In genomic region chr20:25057234-25058050, GRCh38 we compare ENCODE assay signal across 9 cellular contexts. TPM values are rescaled to one million over a fixed set of nuclear protein-coding genes. Genes with fewer than 3 reads are reported as not detected.
DNase-seq lines count a peak whose midpoint lies in the region; ATAC-seq and TF ChIP-seq lines count a peak whose summit lies in the region.
"Had no signal": no experiment of that assay in that cellular context is flagged by ENCODE, and none has a peak within 500 bp of the region (broad histone marks: within the 10 kb centered on the region; RNA-seq: fewer than 3 reads in every experiment).

No MANE protein-coding gene starts in this region.

- POLR2A ChIA-PET in Caco-2 (lab: Charles Lee): interaction anchor here (1.1 kb wide), 1 partner anchor 26 kb away, joined by 3 read pairs; no protein-coding TSS in a partner anchor

- H3F3A ChIP-seq in SU-DHL-6 (ENCODE audit: insufficient read depth): no peaks in the 10 kb centered on the region

- H3K36me3 ChIP-seq in Caco-2 (ENCODE audit: control insufficient read depth, insufficient read depth, low read length) (no peaks in the 10 kb centered on the region; the same call in 1 of the 2 replicates), SU-DHL-6 (ENCODE audit: low read length) (no peaks in the 10 kb centered on the region), rectal smooth muscle tissue (ENCODE audit: control insufficient read depth, insufficient read depth, low read length) (no peaks in the 10 kb centered on the region)

- H3K9ac ChIP-seq in SU-DHL-6 (ENCODE audit: low read length) (peak overlapping the region; percentile 13; the same call in 1 of the 2 replicates), rectal smooth muscle tissue (ENCODE audit: low read length) (peak overlapping the region; percentile 67)

- BruUV-seq in Caco-2 (replicated peaks; lab: Mats Ljungman, UMichigan): no TSS peak

- peak overlapping the region; percentile 80 for H3K27ac ChIP-seq in HL-60 (replicated peaks)
- no peak overlapping the region for H3K27ac ChIP-seq in SU-DHL-6 (ENCODE audit: low read depth, low read length)
- peak overlapping the region; percentile 90 for H3K27ac ChIP-seq in rectal smooth muscle tissue (ENCODE audit: low read depth, low read length)

- H3K4me1 Mint-ChIP-seq in Caco-2 (ENCODE audit: low read depth, unreplicated experiment): peaks cover 30% of the 10 kb centered on the region

- H3K27me3 ChIP-seq in Caco-2 (replicated peaks; ENCODE audit: control insufficient read depth, insufficient read depth, low read length) (no peaks in the 10 kb centered on the region), HL-60 (ENCODE audit: insufficient read depth, poor library complexity, severe bottlenecking) (no peaks in the 10 kb centered on the region), SU-DHL-6 (ENCODE audit: low read length) (no peaks in the 10 kb centered on the region; the same call in 1 of the 2 replicates), rectal smooth muscle tissue (ENCODE audit: control insufficient read depth, insufficient read depth, low read length) (no peaks in the 10 kb centered on the region)

- CTCF ChIA-PET in Caco-2 (lab: Charles Lee): interaction anchor here (1.5 to 1.6 kb wide), 2 partner anchors 8 to 64 kb away, joined by 3 to 4 read pairs; no protein-coding TSS in a partner anchor

- intact Hi-C loops in Caco-2 (cut with micrococcal nuclease; ENCODE audit: unreplicated experiment) (loop anchor here (1.0 kb wide), 1 partner anchor 40 kb away; no protein-coding TSS in a partner anchor), left ventricle myocardium superior (cut with micrococcal nuclease) (no loop called here)

- TF ChIP-seq CTCF in Caco-2 (IDR thresholded peaks at IDR 0.05; ENCODE audit: insufficient read depth in 1 of 2, low read depth in 1 of 2, low read length in 1 of 2, severe bottlenecking in 1 of 2, unreplicated experiment in 1 of 2) (peak in 1 of 2 experiments; percentile 22), HL-60 (IDR thresholded peaks at IDR 0.05; ENCODE audit: insufficient read depth, low read length) (no peak), SU-DHL-6 (IDR thresholded peaks at IDR 0.05; ENCODE audit: insufficient read depth, low read length, poor library complexity, severe bottlenecking) (no peak)

- peak overlapping the region; percentile 72 for H3K4me3 Mint-ChIP-seq in Caco-2 (ENCODE audit: unreplicated experiment)

- no peaks in the 10 kb centered on the region for H4K20me1 ChIP-seq in SU-DHL-6 (ENCODE audit: low read depth, low read length)

- H3K4me1 ChIP-seq in Caco-2: peaks cover 66% of the 10 kb centered on the region
- peaks cover 41% of the 10 kb centered on the region for H3K4me1 ChIP-seq in rectal smooth muscle tissue (ENCODE audit: control insufficient read depth, insufficient read depth, low read length)

- H3K4me2 ChIP-seq in SU-DHL-6 (ENCODE audit: low read depth, low read length, poor library complexity, severe bottlenecking): peak overlapping the region; percentile 66

- H2AFZ ChIP-seq in SU-DHL-6 (ENCODE audit: low read depth, low read length, severe bottlenecking): no peak overlapping the region

- peak overlapping the region; percentile 77 for H3K4me3 ChIP-seq in Caco-2 (ENCODE audit: low read depth, low read length)
- peak overlapping the region; percentile 50 for H3K4me3 ChIP-seq in HL-60 (replicated peaks; ENCODE audit: insufficient read depth, low read length)
- peak overlapping the region; percentile 47 for H3K4me3 ChIP-seq in SU-DHL-6 (ENCODE audit: insufficient read depth, low read length, poor library complexity, severe bottlenecking)
- peak overlapping the region; percentile 92 for H3K4me3 ChIP-seq in rectal smooth muscle tissue (ENCODE audit: low read length)

- no peaks in the 10 kb centered on the region for H3K9me3 Mint-ChIP-seq in Caco-2 (ENCODE audit: unreplicated experiment)

- ATAC-seq in GM19463 (IDR thresholded peaks at IDR 0.05; ENCODE audit: unreplicated experiment) (peak; percentile 35), left ventricle myocardium superior (peak; percentile 77)

- H3K9me3 ChIP-seq in Caco-2 (no peaks in the 10 kb centered on the region), SU-DHL-6 (ENCODE audit: insufficient read depth, low read length) (no peaks in the 10 kb centered on the region)

- no peaks in the 10 kb centered on the region for H3K27me3 Mint-ChIP-seq in Caco-2 (ENCODE audit: insufficient read depth, unreplicated experiment)

- peak overlapping the region; percentile 21 for H3K27ac Mint-ChIP-seq in Caco-2 (ENCODE audit: unreplicated experiment)

- H3K9me2 ChIP-seq in SU-DHL-6 (replicated peaks; ENCODE audit: insufficient read depth, low read length): no peaks in the 10 kb centered on the region

- H3K36me3 Mint-ChIP-seq in Caco-2 (ENCODE audit: insufficient read depth, unreplicated experiment): peaks cover 8% of the 10 kb centered on the region

- DNase-seq in Caco-2 (peak; percentile 70 to 76), HL-60 (ENCODE audit: low read depth in 1 of 2, low spot score in 1 of 2) (peak in 1 of 2 experiments; percentile 84), left ventricle myocardium superior (peak; percentile 87), NCI-H226 (no peak)
- peak; percentile 17 for DNase-seq in activated naive CD8-positive, alpha-beta T cell treated with anti-CD3 and anti-CD28 coated beads, Interleukin-2, amount 50 U/mL, for 16 hours (ENCODE audit: low read depth, low spot score)

- H3K79me2 ChIP-seq in SU-DHL-6 (ENCODE audit: insufficient read depth, low read length): no peaks in the 10 kb centered on the region

RNA-seq across cellular contexts. Expression of gene ACSS1, which starts 0.5 kb away (rescaled TPM):
- 81.9 and 113 TPM in 2 replicates for total RNA-seq in Caco-2 (2022)
- total RNA-seq in left ventricle myocardium superior: 164 TPM

RNA-seq across cellular contexts. Expression of gene VSX1, which starts 24.5 kb away (rescaled TPM):
- total RNA-seq in Caco-2 (2022) (not detected in 2 replicates), left ventricle myocardium superior (not detected)
- total RNA-seq: pulmonary artery endothelial cell had no signal
